ENCODE assay signal across 1 cellular context in the genomic region with DNA sequence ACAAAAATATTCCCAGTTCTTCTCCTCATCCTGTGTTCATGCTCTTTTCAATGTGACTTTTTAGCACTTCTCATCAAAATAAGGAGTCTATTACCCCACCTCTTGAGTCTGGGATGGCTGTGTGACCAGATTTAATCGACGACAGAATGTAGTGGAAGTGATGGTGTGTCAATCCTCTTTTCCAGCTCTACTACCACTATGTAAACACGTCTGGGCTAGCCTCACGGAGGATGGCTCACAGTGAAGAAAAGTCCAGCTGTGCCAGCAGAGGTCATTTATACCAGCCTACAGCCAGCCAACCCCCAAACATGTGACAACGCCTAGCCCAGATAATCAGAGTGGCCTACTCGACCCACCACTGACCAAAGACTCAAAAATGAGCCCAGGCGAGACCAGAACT.
TF ChIP-seq lines count a peak whose summit lies in the region.

No MANE protein-coding gene starts in this region.

TF ChIP-seq in HepG2, 621 proteins besides CTCF, POLR2A, EP300 and RAD21:
- no peak for TF ChIP-seq FOXA1 (IDR thresholded peaks at IDR 0.05)
- peak; percentile 60 for TF ChIP-seq FOXA1 (CRISPR knock-in tag; IDR thresholded peaks at IDR 0.05)
- TF ChIP-seq FOXA3 (CRISPR knock-in tag; IDR thresholded peaks at IDR 0.05), result peak; percentile 45; the same call in 1 of the 2 replicates
- TF ChIP-seq, protein P1, sequence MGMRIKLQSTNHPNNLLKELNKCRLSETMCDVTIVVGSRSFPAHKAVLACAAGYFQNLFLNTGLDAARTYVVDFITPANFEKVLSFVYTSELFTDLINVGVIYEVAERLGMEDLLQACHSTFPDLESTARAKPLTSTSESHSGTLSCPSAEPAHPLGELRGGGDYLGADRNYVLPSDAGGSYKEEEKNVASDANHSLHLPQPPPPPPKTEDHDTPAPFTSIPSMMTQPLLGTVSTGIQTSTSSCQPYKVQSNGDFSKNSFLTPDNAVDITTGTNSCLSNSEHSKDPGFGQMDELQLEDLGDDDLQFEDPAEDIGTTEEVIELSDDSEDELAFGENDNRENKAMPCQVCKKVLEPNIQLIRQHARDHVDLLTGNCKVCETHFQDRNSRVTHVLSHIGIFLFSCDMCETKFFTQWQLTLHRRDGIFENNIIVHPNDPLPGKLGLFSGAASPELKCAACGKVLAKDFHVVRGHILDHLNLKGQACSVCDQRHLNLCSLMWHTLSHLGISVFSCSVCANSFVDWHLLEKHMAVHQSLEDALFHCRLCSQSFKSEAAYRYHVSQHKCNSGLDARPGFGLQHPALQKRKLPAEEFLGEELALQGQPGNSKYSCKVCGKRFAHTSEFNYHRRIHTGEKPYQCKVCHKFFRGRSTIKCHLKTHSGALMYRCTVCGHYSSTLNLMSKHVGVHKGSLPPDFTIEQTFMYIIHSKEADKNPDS (CRISPR knock-in tag; IDR thresholded peaks at IDR 0.05), result no peak
TF ChIP-seq in HepG2: peak in this region for 2.
